1 cellular context compared by ENCODE assay signal in genomic region chr14:50600849-50601248, GRCh38.
TF ChIP-seq lines count a peak whose summit lies in the region.

No MANE protein-coding gene starts in this region.

TF ChIP-seq in GM23338, 12 proteins besides CTCF, POLR2A, EP300 and RAD21 (continued from another document):
- TF ChIP-seq ZNF462 (CRISPR knock-in tag; IDR thresholded peaks at IDR 0.05), result no peak
